In genomic region chr6:25154034-25154596, GRCh38 we compare ENCODE assay signal across 17 cellular contexts.
A peak's percentile ranks its signal among the peaks of the same experiment; 100 is the strongest.
DNase-seq lines count a peak whose midpoint lies in the region; ATAC-seq and TF ChIP-seq lines count a peak whose summit lies in the region.
"Had no signal": no experiment of that assay in that cellular context is flagged by ENCODE, and none has a peak within 500 bp of the region (broad histone marks: within the 10 kb centered on the region; RNA-seq: fewer than 3 reads in every experiment).

No MANE protein-coding gene starts in this region.

- CTCF ChIA-PET in MCF 10A (lab: Yijun Ruan, JAX), result interaction anchor here (1.0 to 1.1 kb wide), 2 partner anchors 10 to 17 kb away, joined by 4 to 5 read pairs; no protein-coding TSS in a partner anchor

- H3K27ac ChIP-seq in breast epithelium (peak overlapping the region; percentile 56 to 63), esophagus (ENCODE audit: low read depth in 2 of 2, low read length in 1 of 2) (peak overlapping the region; percentile 22 to 49), right atrium auricular region (no peak overlapping the region)
- H3K27ac ChIP-seq: HL-60 had no signal

- H3K4me1 Mint-ChIP-seq in MCF 10A (ENCODE audit: insufficient read depth, unreplicated experiment) (no peaks in the 10 kb centered on the region), osteocyte (ENCODE audit: unreplicated experiment) (peaks cover 43% of the 10 kb centered on the region)

- H3K36me3 ChIP-seq in breast epithelium, result no peaks in the 10 kb centered on the region
- no peaks in the 10 kb centered on the region for H3K36me3 ChIP-seq in esophagus (ENCODE audit: control insufficient read depth in 2 of 2, insufficient read depth in 2 of 2, low read length in 1 of 2)
- H3K36me3 ChIP-seq in right atrium auricular region, result no peaks in the 10 kb centered on the region
- H3K36me3 ChIP-seq: MG63 had no signal

- TF ChIP-seq CTCF in breast epithelium (IDR thresholded peaks at IDR 0.05) (no peak), MCF 10A (IDR thresholded peaks at IDR 0.05; ENCODE audit: unreplicated experiment) (no peak), osteocyte (IDR thresholded peaks at IDR 0.05) (no peak), right atrium auricular region (IDR thresholded peaks at IDR 0.05) (no peak)

- intact Hi-C loops in breast epithelium (cut with DNase I; ENCODE audit: low total_unique reads), result no loop called here
- intact Hi-C loops in MCF 10A (cut with micrococcal nuclease), result no loop called here

- H3K27ac Mint-ChIP-seq in MCF 10A (ENCODE audit: low read depth, unreplicated experiment), result no peak overlapping the region
- H3K27ac Mint-ChIP-seq in osteocyte (ENCODE audit: unreplicated experiment), result peak overlapping the region; percentile 32
- H3K27ac Mint-ChIP-seq: CD4-positive, CD25-positive, alpha-beta regulatory T cell; HFFc6 had no signal

- H3K9me3 ChIP-seq in breast epithelium (peaks cover 14 to 21% of the 10 kb centered on the region in 2 donors), esophagus (ENCODE audit: control insufficient read depth in 2 of 2, insufficient read depth in 1 of 2, low read depth in 1 of 2, low read length in 1 of 2) (peaks cover 0 to 5% of the 10 kb centered on the region in 2 donors), right atrium auricular region (peaks cover 0 to 26% of the 10 kb centered on the region in 2 donors)
- H3K9me3 ChIP-seq: MG63 had no signal

- DNase-seq in breast epithelium (ENCODE audit: low spot score in 2 of 2), result no peak
- DNase-seq in MCF 10A (ENCODE audit: unreplicated experiment), result no peak
- no peak for DNase-seq in osteocyte (ENCODE audit: extremely low spot score, unreplicated experiment)
- DNase-seq in activated effector memory CD4-positive, alpha-beta T cell treated with anti-CD3 and anti-CD28 coated beads, Interleukin-2, amount 50 U/mL, for 16 hours, result no peak
- DNase-seq in right atrium auricular region (ENCODE audit: low spot score), result no peak
- DNase-seq: CD4-positive, CD25-positive, alpha-beta regulatory T cell; HFFc6; MG63; NCI-H1092 treated with DMSO at 0.1 percent for 48 hours; NCI-H1694; NCI-H2107; NCI-H226; NCI-H526 treated with DMSO at 0.1 percent for 48 hours had no signal

- H3K4me3 Mint-ChIP-seq in MCF 10A (ENCODE audit: unreplicated experiment), result no peak overlapping the region
- no peak overlapping the region for H3K4me3 Mint-ChIP-seq in osteocyte (ENCODE audit: unreplicated experiment)
- H3K4me3 Mint-ChIP-seq: CD4-positive, CD25-positive, alpha-beta regulatory T cell; HFFc6 had no signal

- H3K27me3 ChIP-seq in breast epithelium (no peaks in the 10 kb centered on the region), esophagus (ENCODE audit: control insufficient read depth in 1 of 2, insufficient read depth in 2 of 2, low read length in 2 of 2) (no peaks in the 10 kb centered on the region), right atrium auricular region (no peaks in the 10 kb centered on the region)
- H3K27me3 ChIP-seq: MG63 had no signal

- no peaks in the 10 kb centered on the region for H3K27me3 Mint-ChIP-seq in MCF 10A (ENCODE audit: insufficient read depth, unreplicated experiment)
- H3K27me3 Mint-ChIP-seq in osteocyte (ENCODE audit: unreplicated experiment), result no peaks in the 10 kb centered on the region

- H3K4me3 ChIP-seq in breast epithelium (no peak overlapping the region), esophagus (ENCODE audit: low read depth in 1 of 2, low read length in 2 of 2) (no peak overlapping the region), right atrium auricular region (no peak overlapping the region)
- H3K4me3 ChIP-seq: K562, MG63 had no signal

- no peak for TF ChIP-seq POLR2A in breast epithelium (IDR thresholded peaks at IDR 0.05)

- H3K36me3 Mint-ChIP-seq in MCF 10A (ENCODE audit: insufficient read depth, unreplicated experiment) (no peaks in the 10 kb centered on the region), osteocyte (ENCODE audit: unreplicated experiment) (no peaks in the 10 kb centered on the region)
- H3K36me3 Mint-ChIP-seq: CD4-positive, CD25-positive, alpha-beta regulatory T cell had no signal

- WGBS in esophagus, 2 donors, result 44 to 48% methylated on average over 3 of the region's 3 CpGs

- peaks cover 17% of the 10 kb centered on the region for H3K9me3 Mint-ChIP-seq in MCF 10A (ENCODE audit: unreplicated experiment)
- peaks cover 5% of the 10 kb centered on the region for H3K9me3 Mint-ChIP-seq in osteocyte (ENCODE audit: unreplicated experiment)

- POLR2A ChIA-PET in MCF 10A (lab: Yijun Ruan, JAX), result no interaction called here

- BruUV-seq in MCF 10A (replicated peaks; lab: Mats Ljungman, UMichigan), result no TSS peak

- no peak for ATAC-seq in GM21367 (IDR thresholded peaks at IDR 0.05; ENCODE audit: unreplicated experiment)
- ATAC-seq: K562 had no signal

- H3K4me1 ChIP-seq in breast epithelium, result no peaks in the 10 kb centered on the region
- H3K4me1 ChIP-seq in esophagus (ENCODE audit: control insufficient read depth in 2 of 2, insufficient read depth in 2 of 2, low read length in 1 of 2), result no peaks in the 10 kb centered on the region
- no peaks in the 10 kb centered on the region for H3K4me1 ChIP-seq in right atrium auricular region

Comparison
In these comparisons a context has a peak if more than half of its experiments do, and no peak if none do; other contexts are left out.
1. H3K27ac ChIP-seq: peak in breast epithelium (2 of 2) and esophagus (2 of 2); none in right atrium auricular region (0 of 2).